ENCODE assay signal across 25 cellular contexts in genomic region chr16:86737083-86737482, GRCh38.
"Had no signal": no experiment of that assay in that cellular context is flagged by ENCODE, and none has a peak within 500 bp of the region (broad histone marks: within the 10 kb centered on the region; RNA-seq: fewer than 3 reads in every experiment).

No MANE protein-coding gene starts in this region.

- H3K36me3 ChIP-seq: SJCRH30 had no signal

- DNase-seq: Kasumi-1; MM.1S; NCI-H1105; NCI-H1417 treated with DMSO at 0.1 percent for 48 hours; NCI-H146; NCI-H1694 treated with DMSO at 0.1 percent for 48 hours; NCI-H1930; NCI-H2081; NCI-H2107; NCI-H226; NCI-H446; NCI-H510A; NCI-H524 treated with DMSO at 0.1 percent for 48 hours; NCI-H774; NK-92 treated with Interleukin-12 subunit alpha and Interleukin-12 subunit beta, amount 100 ng/mL, for 24 hours; PC-3; SHP77; SJCRH30 had no signal

- H3K27ac Mint-ChIP-seq: IgD-negative memory B cell had no signal

- H3K36me3 Mint-ChIP-seq: IgD-negative memory B cell had no signal

- H3K4me3 ChIP-seq: K562, SJCRH30 had no signal

- H3K4me3 Mint-ChIP-seq: IgD-negative memory B cell had no signal

- H3K9me3 ChIP-seq: SJCRH30 had no signal

- ATAC-seq: K562, Panc1, PC-3, SK-N-SH treated with all-trans-retinoic acid at 6 μM for 48 hours had no signal

- H3K27ac ChIP-seq: HL-60, KMS-11, RWPE1, SJCRH30 had no signal

- H3K27me3 ChIP-seq: SJCRH30 had no signal

- H3K4me2 ChIP-seq: KMS-11 had no signal

- H3K9ac ChIP-seq: KMS-11 had no signal

- FAIRE-seq: K562 had no signal

- H3K9me3 Mint-ChIP-seq: IgD-negative memory B cell had no signal
